In the genomic region with DNA sequence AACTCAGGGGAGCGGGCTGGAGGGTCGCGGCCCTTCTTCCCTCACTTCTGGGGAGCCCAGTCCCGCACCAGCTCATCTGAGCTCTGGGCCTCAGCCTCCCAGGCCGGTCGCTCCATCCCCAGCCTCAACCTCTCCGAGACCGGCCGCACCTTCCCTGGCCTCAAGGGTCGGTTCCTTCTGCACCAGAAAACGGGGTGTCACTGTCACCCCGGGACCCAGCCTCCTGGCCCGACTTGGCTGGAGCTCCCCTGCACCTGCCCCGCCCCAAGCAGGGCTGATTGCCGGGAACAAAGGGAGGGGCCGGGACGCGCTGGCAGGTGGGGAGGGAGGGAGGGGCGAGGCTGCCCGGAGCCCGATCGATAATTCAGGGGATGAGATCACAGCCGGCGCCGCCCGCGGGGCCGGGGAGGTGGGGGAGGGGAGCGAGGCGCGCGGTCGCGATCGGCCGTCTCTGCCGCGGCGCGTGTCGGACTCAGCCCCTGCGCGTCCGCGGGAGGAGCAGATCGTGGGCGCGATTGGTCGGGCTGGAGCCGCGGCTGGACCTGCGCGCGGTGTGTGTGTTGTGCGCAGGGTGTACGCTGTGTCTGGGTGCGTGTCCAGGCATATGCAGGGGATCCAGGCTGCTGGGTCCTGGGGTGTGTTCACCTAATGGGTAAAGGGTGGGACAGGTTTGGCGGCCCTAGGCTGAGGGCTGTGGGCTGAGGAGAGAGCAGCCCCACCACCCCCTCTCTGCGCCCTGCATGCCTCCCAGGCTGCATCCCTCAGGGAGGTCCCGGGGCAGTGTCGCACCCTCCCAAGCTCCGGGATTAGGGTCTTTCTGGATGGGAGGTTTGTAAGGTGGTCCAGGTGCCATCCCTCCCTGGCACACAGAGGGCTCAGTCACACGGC, we compare ENCODE assay signal across 7 cellular contexts. TPM values are rescaled to one million over a fixed set of nuclear protein-coding genes. Genes with fewer than 3 reads are reported as not detected.
DNase-seq lines count a peak whose midpoint lies in the region; ATAC-seq and TF ChIP-seq lines count a peak whose summit lies in the region.
"Had no signal": no experiment of that assay in that cellular context is flagged by ENCODE, and none has a peak within 500 bp of the region (broad histone marks: within the 10 kb centered on the region; RNA-seq: fewer than 3 reads in every experiment).

No MANE protein-coding gene starts in this region.

- peaks cover 0 to 23% (median 0%) of the 10 kb centered on the region in 4 donors for H3K27me3 ChIP-seq in esophagus muscularis mucosa
- H3K27me3 ChIP-seq in spleen (replicated peaks in 1 of 7): peaks cover 0 to 51% (median 26%) of the 10 kb centered on the region in 7 donors

- peaks cover 19% of the 10 kb centered on the region for H3K27me3 Mint-ChIP-seq in activated CD8-positive, alpha-beta T cell treated with anti-CD3 and anti-CD28 coated beads for 36 hours
- H3K27me3 Mint-ChIP-seq in activated CD8-positive, alpha-beta T cell treated with anti-CD3 and anti-CD28 coated beads, Interleukin-2, amount 10 ng/mL, durations not matched to agents 7 days and 5 days (ENCODE audit: low read depth): peaks cover 17% of the 10 kb centered on the region

- peak; percentile 21 for DNase-seq in activated CD8-positive, alpha-beta T cell treated with anti-CD3 and anti-CD28 coated beads for 36 hours
- DNase-seq in activated CD8-positive, alpha-beta T cell treated with anti-CD3 and anti-CD28 coated beads, Interleukin-2, amount 10 ng/mL, durations not matched to agents 7 days and 5 days: no peak
- DNase-seq in esophagus muscularis mucosa (ENCODE audit: extremely low spot score) (no peak), spleen (no peak)

- peak overlapping the region; percentile 53 for H3K4me3 Mint-ChIP-seq in activated CD8-positive, alpha-beta T cell treated with anti-CD3 and anti-CD28 coated beads for 36 hours
- no peak overlapping the region for H3K4me3 Mint-ChIP-seq in activated CD8-positive, alpha-beta T cell treated with anti-CD3 and anti-CD28 coated beads, Interleukin-2, amount 10 ng/mL, durations not matched to agents 7 days and 5 days

- H3K36me3 ChIP-seq in esophagus muscularis mucosa (peaks cover 0 to 5% (median 0%) of the 10 kb centered on the region in 4 donors), spleen (no peaks in the 10 kb centered on the region)

- CTCF ChIA-PET in activated CD8-positive, alpha-beta T cell treated with anti-CD3 and anti-CD28 coated beads for 36 hours (lab: Charles Lee): interaction anchor here (0.8 kb wide), 1 partner anchor 45 kb away, joined by 3 read pairs; the partner anchor contains the start of gene TPGS1
- CTCF ChIA-PET in activated CD8-positive, alpha-beta T cell treated with anti-CD3 and anti-CD28 coated beads, Interleukin-2, amount 10 ng/mL, durations not matched to agents 7 days and 5 days (lab: Charles Lee): no interaction called here

- H3K9me3 ChIP-seq in esophagus muscularis mucosa (no peaks in the 10 kb centered on the region), spleen (no peaks in the 10 kb centered on the region)

- peak; percentile 14 for ATAC-seq in activated CD8-positive, alpha-beta T cell treated with anti-CD3 and anti-CD28 coated beads for 36 hours
- ATAC-seq in activated CD8-positive, alpha-beta T cell treated with anti-CD3 and anti-CD28 coated beads, Interleukin-2, amount 10 ng/mL, durations not matched to agents 7 days and 5 days: no peak
- ATAC-seq in HG02870 (IDR thresholded peaks at IDR 0.05; ENCODE audit: unreplicated experiment) (no peak), GM18517 (IDR thresholded peaks at IDR 0.05; ENCODE audit: unreplicated experiment) (no peak)

- H3K27ac ChIP-seq in esophagus muscularis mucosa (replicated peaks in 1 of 4) (peak overlapping the region; percentile 63 to 72 (median 67)), spleen (peak overlapping the region in 5 of 8 donors; percentile 9 to 84 (median 36))

- H3K4me3 ChIP-seq in esophagus muscularis mucosa (peak overlapping the region; percentile 76 to 79 (median 78)), spleen (peak overlapping the region in 6 of 8 donors; percentile 14 to 75 (median 28))

- H3K27ac Mint-ChIP-seq in activated CD8-positive, alpha-beta T cell treated with anti-CD3 and anti-CD28 coated beads for 36 hours: no peak overlapping the region
- no peak overlapping the region for H3K27ac Mint-ChIP-seq in activated CD8-positive, alpha-beta T cell treated with anti-CD3 and anti-CD28 coated beads, Interleukin-2, amount 10 ng/mL, durations not matched to agents 7 days and 5 days

- intact Hi-C loops in activated CD8-positive, alpha-beta T cell treated with anti-CD3 and anti-CD28 coated beads for 36 hours (cut with micrococcal nuclease): no loop called here
- intact Hi-C loops in esophagus muscularis mucosa (cut with DNase I): no loop called here
- intact Hi-C loops in spleen (cut with DNase I; ENCODE audit: low total_unique reads): no loop called here

- H3K4me1 ChIP-seq in esophagus muscularis mucosa (peaks cover 12 to 32% (median 27%) of the 10 kb centered on the region in 4 donors), spleen (peaks cover 3 to 26% (median 21%) of the 10 kb centered on the region in 6 donors)

- H3K36me3 Mint-ChIP-seq in activated CD8-positive, alpha-beta T cell treated with anti-CD3 and anti-CD28 coated beads for 36 hours (ENCODE audit: low read depth): no peaks in the 10 kb centered on the region
- no peaks in the 10 kb centered on the region for H3K36me3 Mint-ChIP-seq in activated CD8-positive, alpha-beta T cell treated with anti-CD3 and anti-CD28 coated beads, Interleukin-2, amount 10 ng/mL, durations not matched to agents 7 days and 5 days (ENCODE audit: low read depth)

- POLR2A ChIA-PET in activated CD8-positive, alpha-beta T cell treated with anti-CD3 and anti-CD28 coated beads for 36 hours (lab: Charles Lee): interaction anchor here (1.2 kb wide), 1 partner anchor 119 kb away, joined by 3 read pairs; no protein-coding TSS in a partner anchor
- POLR2A ChIA-PET in activated CD8-positive, alpha-beta T cell treated with anti-CD3 and anti-CD28 coated beads, Interleukin-2, amount 10 ng/mL, durations not matched to agents 7 days and 5 days (lab: Charles Lee): no interaction called here

- TF ChIP-seq EP300 in esophagus muscularis mucosa (IDR thresholded peaks at IDR 0.05): no peak

- TF ChIP-seq CTCF in activated CD8-positive, alpha-beta T cell treated with anti-CD3 and anti-CD28 coated beads for 36 hours (IDR thresholded peaks at IDR 0.05): no peak
- TF ChIP-seq CTCF in esophagus muscularis mucosa (IDR thresholded peaks at IDR 0.05): no peak
- TF ChIP-seq CTCF in spleen (IDR thresholded peaks at IDR 0.05 in 8 of 11, conservative IDR thresholded peaks at IDR 0.05 in 3 of 11): no peak

- no peaks in the 10 kb centered on the region for H3K9me3 Mint-ChIP-seq in activated CD8-positive, alpha-beta T cell treated with anti-CD3 and anti-CD28 coated beads for 36 hours
- no peaks in the 10 kb centered on the region for H3K9me3 Mint-ChIP-seq in activated CD8-positive, alpha-beta T cell treated with anti-CD3 and anti-CD28 coated beads, Interleukin-2, amount 10 ng/mL, durations not matched to agents 7 days and 5 days (ENCODE audit: insufficient read depth)

- H3K4me1 Mint-ChIP-seq in activated CD8-positive, alpha-beta T cell treated with anti-CD3 and anti-CD28 coated beads for 36 hours (ENCODE audit: low read depth): peaks cover 9% of the 10 kb centered on the region
- peaks cover 7% of the 10 kb centered on the region for H3K4me1 Mint-ChIP-seq in activated CD8-positive, alpha-beta T cell treated with anti-CD3 and anti-CD28 coated beads, Interleukin-2, amount 10 ng/mL, durations not matched to agents 7 days and 5 days (ENCODE audit: low read depth)

- TF ChIP-seq POLR2A in esophagus muscularis mucosa (IDR thresholded peaks at IDR 0.05; ENCODE audit: low read depth) (no peak), spleen (IDR thresholded peaks at IDR 0.05) (no peak)

- WGBS in esophagus muscularis mucosa: 3% methylated on average over 28 of the region's 63 CpGs
- 2 to 13% (median 10%) methylated on average over 11 to 63 of the region's 63 CpGs for WGBS in spleen, 5 donors

RNA-seq across cellular contexts. Expression of gene SHC2, which starts 1.1 kb away (rescaled TPM):
- under 1 TPM; 0.25 to 0.45 TPM for total RNA-seq in activated CD8-positive, alpha-beta T cell treated with anti-CD3 and anti-CD28 coated beads for 36 hours
- not detected for total RNA-seq in activated CD8-positive, alpha-beta T cell treated with anti-CD3 and anti-CD28 coated beads, Interleukin-2, amount 10 ng/mL, durations not matched to agents 7 days and 5 days
- 10 to 100 TPM; 11.2 to 35.6 (median 18.7) TPM for total RNA-seq in esophagus muscularis mucosa
- 10 to 100 TPM; 25.5 to 90.1 (median 43.2) TPM for total RNA-seq in spleen
- 100 to 1,000 TPM in 1 of 3 donors, 10 to 100 TPM in 2; 19.6 to 123 (median 78.5) TPM for polyA plus RNA-seq in spleen
- total RNA-seq: activated CD8-positive, alpha-beta memory T cell treated with anti-CD3 and anti-CD28 coated beads for 36 hours had no signal

RNA-seq across cellular contexts. Expression of gene MADCAM1, which starts 34.4 kb away (rescaled TPM):
- total RNA-seq in activated CD8-positive, alpha-beta T cell treated with anti-CD3 and anti-CD28 coated beads for 36 hours: under 1 TPM; 0.20 to 0.22 TPM
- under 1 TPM; 0.16 to 0.39 TPM for total RNA-seq in activated CD8-positive, alpha-beta T cell treated with anti-CD3 and anti-CD28 coated beads, Interleukin-2, amount 10 ng/mL, durations not matched to agents 7 days and 5 days
- total RNA-seq in esophagus muscularis mucosa: under 1 TPM in 2 of 4 donors, not detected in 2; 0.17 to 0.42 TPM
- 10 to 100 TPM in 3 of 7 donors, 1 to 10 TPM in 4; 5.1 to 33.6 (median 5.9) TPM for total RNA-seq in spleen
- polyA plus RNA-seq in spleen: 10 to 100 TPM in 1 of 3 donors, 1 to 10 TPM in 2; 3.0 to 23.9 (median 3.4) TPM

RNA-seq across cellular contexts. Expression of gene TPGS1, which starts 45.4 kb away (rescaled TPM):
- 1 to 10 TPM; 8.9 to 9.3 TPM for total RNA-seq in activated CD8-positive, alpha-beta T cell treated with anti-CD3 and anti-CD28 coated beads for 36 hours
- 10 to 100 TPM; 20.1 to 20.7 TPM for total RNA-seq in activated CD8-positive, alpha-beta T cell treated with anti-CD3 and anti-CD28 coated beads, Interleukin-2, amount 10 ng/mL, durations not matched to agents 7 days and 5 days
- total RNA-seq in esophagus muscularis mucosa: 10 to 100 TPM; 61.7 to 86.6 (median 64.4) TPM
- total RNA-seq in spleen: 10 to 100 TPM; 16.1 to 23.7 (median 19.5) TPM
- 10 to 100 TPM in 2 of 3 donors, 1 to 10 TPM in 1; 9.8 to 24.4 (median 19.4) TPM for polyA plus RNA-seq in spleen

RNA-seq across cellular contexts. Expression of gene C2CD4C, which starts 53.0 kb away (rescaled TPM):
- total RNA-seq in activated CD8-positive, alpha-beta T cell treated with anti-CD3 and anti-CD28 coated beads for 36 hours: under 1 TPM; 0.13 to 0.25 TPM
- not detected for total RNA-seq in activated CD8-positive, alpha-beta T cell treated with anti-CD3 and anti-CD28 coated beads, Interleukin-2, amount 10 ng/mL, durations not matched to agents 7 days and 5 days
- total RNA-seq in esophagus muscularis mucosa (1 to 10 TPM in 3 of 4 donors, under 1 TPM in 1; 0.46 to 3.7 (median 1.7) TPM), spleen (1 to 10 TPM in 2 of 7 donors, under 1 TPM in 4, not detected in 1; 0.23 to 2.1 (median 0.85) TPM)
- polyA plus RNA-seq in spleen: under 1 TPM; 0.26 to 0.91 (median 0.67) TPM
- total RNA-seq: activated CD8-positive, alpha-beta memory T cell treated with anti-CD3 and anti-CD28 coated beads for 36 hours had no signal

Comparison
In these comparisons a context has a peak if more than half of its experiments do, and no peak if none do; other contexts are left out.
1. RNA of gene SHC2, which starts 1.1 kb away (total RNA-seq): 25.5 to 90.1 TPM in spleen and 11.2 to 35.6 TPM in esophagus muscularis mucosa; 0.25 to 0.45 TPM in activated CD8-positive, alpha-beta T cell treated with anti-CD3 and anti-CD28 coated beads for 36 hours and not detected in activated CD8-positive, alpha-beta T cell treated with anti-CD3 and anti-CD28 coated beads, Interleukin-2, amount 10 ng/mL, durations not matched to agents 7 days and 5 days; every median in the first group is over 4 times any median in the second.
2. RNA of gene MADCAM1, which starts 34.4 kb away (total RNA-seq): 5.1 to 33.6 TPM in spleen; 0.16 to 0.39 TPM in activated CD8-positive, alpha-beta T cell treated with anti-CD3 and anti-CD28 coated beads, Interleukin-2, amount 10 ng/mL, durations not matched to agents 7 days and 5 days, 0.20 to 0.22 TPM in activated CD8-positive, alpha-beta T cell treated with anti-CD3 and anti-CD28 coated beads for 36 hours and 0.17 to 0.42 TPM in esophagus muscularis mucosa; every median in the first group is over 4 times any median in the second.